Comparison of ENCODE assay signal across 11 cellular contexts in the genomic region with DNA sequence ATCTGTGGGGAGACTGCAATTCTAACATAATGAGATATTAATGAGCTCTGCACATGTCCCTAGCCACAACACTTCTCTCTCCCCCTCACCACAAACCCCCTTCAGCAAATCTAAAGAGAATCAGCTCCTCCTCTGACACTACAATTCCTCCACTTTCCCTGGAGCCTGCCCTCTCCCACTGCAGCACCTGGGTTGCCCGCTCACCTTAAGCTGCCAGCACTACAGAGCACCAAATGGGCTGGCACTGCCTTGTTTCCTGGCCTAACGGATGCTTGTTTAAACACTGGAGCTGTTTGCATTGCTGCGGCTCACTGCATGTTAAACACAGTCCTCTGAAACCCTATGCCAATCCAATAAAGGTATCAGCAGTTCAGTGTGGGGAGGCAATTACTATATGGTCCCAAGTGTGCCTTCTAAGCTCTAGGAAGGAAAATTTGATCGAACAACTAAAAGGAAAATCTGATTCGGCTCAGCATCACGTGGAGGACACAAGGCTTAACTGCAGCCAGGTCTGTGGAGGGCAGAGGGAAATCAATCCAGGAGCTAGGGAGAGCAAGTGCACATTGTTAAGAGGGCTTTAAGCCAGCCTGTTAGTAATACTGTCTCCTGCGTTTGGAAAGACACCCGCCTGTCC.
A peak's percentile ranks its signal among the peaks of the same experiment; 100 is the strongest.
DNase-seq lines count a peak whose midpoint lies in the region; TF ChIP-seq lines count a peak whose summit lies in the region.
"Had no signal": no experiment of that assay in that cellular context is flagged by ENCODE, and none has a peak within 500 bp of the region (broad histone marks: within the 10 kb centered on the region; RNA-seq: fewer than 3 reads in every experiment).

No MANE protein-coding gene starts in this region.

- WGBS in mesodermal cell (ENCODE audit: insufficient coverage in 2 of 2), 2 experiments, result 62 to 74% methylated on average over 6 to 7 of the region's 8 CpGs

- peaks cover 34% of the 10 kb centered on the region for H3K4me1 Mint-ChIP-seq in Calu3 (ENCODE audit: low read depth, unreplicated experiment)

- H3K27me3 Mint-ChIP-seq in Calu3 (ENCODE audit: unreplicated experiment), result no peaks in the 10 kb centered on the region

- peaks cover 7% of the 10 kb centered on the region for H3K9me3 ChIP-seq in mesodermal cell (ENCODE audit: control insufficient read depth, low read length)
- H3K9me3 ChIP-seq: tibial nerve had no signal

- H3K36me3 Mint-ChIP-seq in Calu3 (ENCODE audit: insufficient read depth, unreplicated experiment), result no peaks in the 10 kb centered on the region

- no peak overlapping the region for H3K27ac Mint-ChIP-seq in Calu3 (ENCODE audit: unreplicated experiment)

- peak overlapping the region; percentile 23 for H3K27ac ChIP-seq in mesodermal cell (ENCODE audit: low read depth, low read length, severe bottlenecking)
- H3K27ac ChIP-seq: SJSA1 had no signal

- intact Hi-C loops in Calu3 (cut with micrococcal nuclease; ENCODE audit: unreplicated experiment), result no loop called here

- no peaks in the 10 kb centered on the region for H3K9me3 Mint-ChIP-seq in Calu3 (ENCODE audit: low read depth, unreplicated experiment)

- CTCF ChIA-PET in Calu3 (lab: Charles Lee), result interaction anchor here (1.0 kb wide), 1 partner anchor 91 kb away, joined by 3 read pairs; no protein-coding TSS in a partner anchor

- H3K4me3 Mint-ChIP-seq in Calu3 (ENCODE audit: low read depth, unreplicated experiment), result no peak overlapping the region

- peaks cover 40% of the 10 kb centered on the region for H3K4me1 ChIP-seq in mesodermal cell (ENCODE audit: control insufficient read depth, insufficient read depth, low read length, poor library complexity, severe bottlenecking)

- H3K4me3 ChIP-seq in mesodermal cell (ENCODE audit: extremely low read depth, insufficient read depth, low read length, poor library complexity, severe bottlenecking), result no peak overlapping the region
- H3K4me3 ChIP-seq: SJSA1, tibial nerve had no signal

- TF ChIP-seq CTCF in Calu3 (IDR thresholded peaks at IDR 0.05; ENCODE audit: unreplicated experiment), result no peak

- DNase-seq in Calu3, result peak; percentile 26
- peak; percentile 99 for DNase-seq in NCI-H2029 treated with DMSO at 0.1 percent for 48 hours (lab: John Stamatoyannopoulos, UW)
- DNase-seq in cerebellar cortex (ENCODE audit: low spot score), result peak; percentile 77
- no peak for DNase-seq in GF-D8 (lab: John Stamatoyannopoulos, UW)
- DNase-seq in ureter (ENCODE audit: low spot score), result no peak
- no peak for DNase-seq in medulla oblongata (ENCODE audit: extremely low spot score)
- DNase-seq in kidney glomerular epithelial cell (lab: John Stamatoyannopoulos, UW), result no peak
- DNase-seq: cortex of kidney had no signal

- BruUV-seq in Calu3 (replicated peaks; lab: Mats Ljungman, UMichigan), result no TSS peak

- H3K36me3 ChIP-seq in mesodermal cell (ENCODE audit: control insufficient read depth, insufficient read depth, low read length), result no peaks in the 10 kb centered on the region
- H3K36me3 ChIP-seq: SJSA1, tibial nerve had no signal

Comparison
In these comparisons a context has a peak if more than half of its experiments do, and no peak if none do; other contexts are left out.
1. DNase-seq: peak in Calu3 (single experiment), NCI-H2029 treated with DMSO at 0.1 percent for 48 hours (single experiment) and cerebellar cortex (single experiment); none in GF-D8 (single experiment), ureter (single experiment), medulla oblongata (single experiment) and kidney glomerular epithelial cell (single experiment).